In genomic region chr15:58573270-58573669, GRCh38 we compare ENCODE assay signal across 21 cellular contexts.
"Had no signal": no experiment of that assay in that cellular context is flagged by ENCODE, and none has a peak within 500 bp of the region (broad histone marks: within the 10 kb centered on the region; RNA-seq: fewer than 3 reads in every experiment).

No MANE protein-coding gene starts in this region.

- H3K27me3 Mint-ChIP-seq: naive thymus-derived CD4-positive, alpha-beta T cell; natural killer cell treated with Interleukin-12 subunit alpha and Interleukin-12 subunit beta and Interleukin-15 and Interleukin-18, amount 100 ng/mL, for 72 hours; stimulated activated naive CD8-positive, alpha-beta T cell treated with anti-CD3 and anti-CD28 coated beads, Interleukin-15, Interleukin-2, amounts not matched to agents 100 ng/mL and 50 ng/mL, for 24 hours had no signal

- H3K27me3 ChIP-seq: hepatocyte, left lung, ovary, right atrium auricular region, spleen, tibial nerve, upper lobe of left lung, vagina had no signal

- H3K4me2 ChIP-seq: hepatocyte had no signal

- H3K36me3 Mint-ChIP-seq: mesothelial cell of epicardium; natural killer cell treated with Interleukin-12 subunit alpha and Interleukin-12 subunit beta and Interleukin-15 and Interleukin-18, amount 100 ng/mL, for 72 hours; stimulated activated effector memory CD8-positive, alpha-beta T cell treated with anti-CD3 and anti-CD28 coated beads, Interleukin-12 subunit alpha, Interleukin-12 subunit beta, amount 100 ng/mL, for 72 hours had no signal

- H3K27ac Mint-ChIP-seq: mesothelial cell of epicardium; progenitor cell of endocrine pancreas; stimulated activated effector memory CD8-positive, alpha-beta T cell treated with anti-CD3 and anti-CD28 coated beads, Interleukin-12 subunit alpha, Interleukin-12 subunit beta, amount 100 ng/mL, for 72 hours; stimulated activated naive CD8-positive, alpha-beta T cell treated with anti-CD3 and anti-CD28 coated beads, Interleukin-15, Interleukin-2, amounts not matched to agents 100 ng/mL and 50 ng/mL, for 24 hours had no signal

- ATAC-seq: left lung; naive thymus-derived CD4-positive, alpha-beta T cell; natural killer cell treated with Interleukin-12 subunit alpha and Interleukin-12 subunit beta and Interleukin-15 and Interleukin-18, amount 100 ng/mL, for 72 hours; sciatic nerve; stimulated activated effector memory CD8-positive, alpha-beta T cell treated with anti-CD3 and anti-CD28 coated beads, Interleukin-12 subunit alpha, Interleukin-12 subunit beta, amount 100 ng/mL, for 72 hours had no signal

- DNase-seq: islet precursor cell; left lung; mesendoderm; naive thymus-derived CD4-positive, alpha-beta T cell; ovary; spleen; stimulated activated CD4-positive, alpha-beta T cell treated with anti-CD3 and anti-CD28 coated beads, Interleukin-4, amount 100 ng/mL, for 24 hours; stimulated activated naive CD4-positive, alpha-beta T cell; upper lobe of left lung had no signal

- H3K9me3 Mint-ChIP-seq: natural killer cell treated with Interleukin-12 subunit alpha and Interleukin-12 subunit beta and Interleukin-15 and Interleukin-18, amount 100 ng/mL, for 72 hours; stimulated activated effector memory CD8-positive, alpha-beta T cell treated with anti-CD3 and anti-CD28 coated beads, Interleukin-12 subunit alpha, Interleukin-12 subunit beta, amount 100 ng/mL, for 72 hours had no signal

- H3K79me2 ChIP-seq: hepatocyte had no signal

- H3K4me1 ChIP-seq: left lung, right atrium auricular region, tibial nerve, upper lobe of left lung, vagina had no signal

- H2AFZ ChIP-seq: hepatocyte had no signal

- H3K4me3 Mint-ChIP-seq: mesothelial cell of epicardium; naive thymus-derived CD4-positive, alpha-beta T cell; natural killer cell treated with Interleukin-12 subunit alpha and Interleukin-12 subunit beta and Interleukin-15 and Interleukin-18, amount 100 ng/mL, for 72 hours; stimulated activated effector memory CD8-positive, alpha-beta T cell treated with anti-CD3 and anti-CD28 coated beads, Interleukin-12 subunit alpha, Interleukin-12 subunit beta, amount 100 ng/mL, for 72 hours; stimulated activated naive CD8-positive, alpha-beta T cell treated with anti-CD3 and anti-CD28 coated beads, Interleukin-15, Interleukin-2, amounts not matched to agents 100 ng/mL and 50 ng/mL, for 24 hours had no signal

- H3K36me3 ChIP-seq: left lung, ovary, right atrium auricular region, spleen, tibial nerve, upper lobe of left lung, vagina had no signal

- H3K4me3 ChIP-seq: hepatocyte, left lung, lung, ovary, right atrium auricular region, skin epidermis, spleen, tibial nerve, upper lobe of left lung, vagina had no signal

- H3K9me3 ChIP-seq: ovary, upper lobe of left lung, vagina had no signal

- H3K27ac ChIP-seq: hepatocyte, left lung, ovary, right atrium auricular region, skin epidermis, spleen, tibial nerve, upper lobe of left lung, vagina had no signal
